14 cellular contexts compared by ENCODE assay signal in genomic region chr10:124436191-124436638, GRCh38. TPM values are rescaled to one million over a fixed set of nuclear protein-coding genes. Genes with fewer than 3 reads are reported as not detected.
DNase-seq lines count a peak whose midpoint lies in the region; ATAC-seq and TF ChIP-seq lines count a peak whose summit lies in the region.
"Had no signal": no experiment of that assay in that cellular context is flagged by ENCODE, and none has a peak within 500 bp of the region (broad histone marks: within the 10 kb centered on the region; RNA-seq: fewer than 3 reads in every experiment).

No MANE protein-coding gene starts in this region.

- POLR2A ChIA-PET in RWPE1 (lab: Yijun Ruan, JAX; ENCODE audit: low non-redundant PET), result no interaction called here

- no peak for TF ChIP-seq CTCF in RWPE1 (conservative IDR thresholded peaks at IDR 0.05; ENCODE audit: low read depth)
- no peak for TF ChIP-seq CTCF in vagina (IDR thresholded peaks at IDR 0.05)
- no peak for TF ChIP-seq CTCF in nephron progenitor cell (IDR thresholded peaks at IDR 0.05)

- peak; percentile 60 for DNase-seq in Daoy (ENCODE audit: low read depth)
- peak; percentile 52 for DNase-seq in RWPE1 (ENCODE audit: low spot score)
- no peak for DNase-seq in vagina (ENCODE audit: extremely low spot score in 2 of 2)
- no peak for DNase-seq in cerebellar nuclear complex (lab: John Stamatoyannopoulos, UW)
- no peak for DNase-seq in nephron progenitor cell
- no peak for DNase-seq in activated naive CD4-positive, alpha-beta T cell treated with anti-CD3 and anti-CD28 coated beads, Interleukin-2, amount 50 U/mL, for 16 hours
- DNase-seq: C1 segment of cervical spinal cord, foreskin fibroblast, IMR-90 had no signal

- H3K27ac Mint-ChIP-seq in nephron progenitor cell, result no peak overlapping the region

- intact Hi-C loops in vagina (cut with DNase I), result no loop called here

- H3K27me3 ChIP-seq in vagina, result no peaks in the 10 kb centered on the region
- H3K27me3 ChIP-seq: right atrium auricular region had no signal

- no peak for TF ChIP-seq POLR2A in vagina (IDR thresholded peaks at IDR 0.05)

- H3K36me3 Mint-ChIP-seq in nephron progenitor cell (ENCODE audit: low read depth), result no peaks in the 10 kb centered on the region

- H3K4me1 Mint-ChIP-seq in nephron progenitor cell, result no peaks in the 10 kb centered on the region

- ATAC-seq in GM19438 (IDR thresholded peaks at IDR 0.05; ENCODE audit: low read depth, unreplicated experiment) (peak; percentile 84), HG03175 (IDR thresholded peaks at IDR 0.05; ENCODE audit: unreplicated experiment) (peak; percentile 81)
- ATAC-seq: Panc1 had no signal

- H3K4me3 ChIP-seq in vagina, result no peak overlapping the region
- H3K4me3 ChIP-seq: right atrium auricular region had no signal

- H3K27ac ChIP-seq in RWPE1, result peak overlapping the region; percentile 88
- H3K27ac ChIP-seq in vagina, result no peak overlapping the region
- H3K27ac ChIP-seq: right atrium auricular region had no signal

- H3K4me3 Mint-ChIP-seq in nephron progenitor cell, result no peak overlapping the region

- no peaks in the 10 kb centered on the region for H3K9me3 Mint-ChIP-seq in nephron progenitor cell

- H3K27me3 Mint-ChIP-seq in nephron progenitor cell (ENCODE audit: low read depth, poor library complexity), result peaks cover 6% of the 10 kb centered on the region

- CTCF ChIA-PET in RWPE1 (lab: Yijun Ruan, JAX), result no interaction called here

- no peaks in the 10 kb centered on the region for H3K36me3 ChIP-seq in vagina
- H3K36me3 ChIP-seq: right atrium auricular region had no signal

- peaks cover 6% of the 10 kb centered on the region for H3K4me1 ChIP-seq in vagina
- H3K4me1 ChIP-seq: right atrium auricular region had no signal

- H3K9me3 ChIP-seq in vagina, result no peaks in the 10 kb centered on the region
- H3K9me3 ChIP-seq: right atrium auricular region had no signal

RNA-seq across cellular contexts. Expression of gene NKX1-2, which starts 13.6 kb away (rescaled TPM):
- not detected in 2 replicates for total RNA-seq in Daoy (2014; rRNA removed; shearing (Covaris generic))
- total RNA-seq in vagina, result 0.98 TPM
- total RNA-seq: IMR-90, mesenteric fat pad, right atrium auricular region had no signal

RNA-seq across cellular contexts. Expression of gene OAT, which starts 17.5 kb away (rescaled TPM):
- 90.5 and 101 TPM in 2 replicates for total RNA-seq in Daoy (2014; rRNA removed; shearing (Covaris generic))
- total RNA-seq in vagina, result 83.2 TPM

RNA-seq across cellular contexts. Expression of gene LHPP, which starts 25.4 kb away (rescaled TPM):
- total RNA-seq in Daoy (2014; rRNA removed; shearing (Covaris generic)), result 2.6 and 6.0 TPM in 2 replicates
- total RNA-seq in vagina, result 20.1 TPM

Comparison
In these comparisons a context has a peak if more than half of its experiments do, and no peak if none do; other contexts are left out.
1. DNase-seq: peak in Daoy (single experiment) and RWPE1 (single experiment); none in vagina (0 of 2), cerebellar nuclear complex (0 of 2), nephron progenitor cell (single experiment) and activated naive CD4-positive, alpha-beta T cell treated with anti-CD3 and anti-CD28 coated beads, Interleukin-2, amount 50 U/mL, for 16 hours (single experiment).